In genomic region chr16:70659953-70660671, GRCh38 we compare ENCODE assay signal across 20 cellular contexts.
"Had no signal": no experiment of that assay in that cellular context is flagged by ENCODE, and none has a peak within 500 bp of the region (broad histone marks: within the 10 kb centered on the region; RNA-seq: fewer than 3 reads in every experiment).

No MANE protein-coding gene starts in this region.

- H3K4me3 Mint-ChIP-seq: activated CD4-positive, alpha-beta T cell treated with anti-CD3 and anti-CD28 coated beads, Interleukin-2, amount 10 ng/mL, durations not matched to agents 24 days and 14 days; activated T-cell treated with anti-CD3 and anti-CD28 coated beads, Interleukin-2, amount 50 U/mL, for 72 hours; dendritic cell treated with granulocyte-macrophage colony-stimulating factor and Interleukin-4, amounts not matched to agents 40 ng/mL and 50 ng/mL, for 4 days; nephron progenitor cell; T-helper 1 cell treated with Interleukin-12 subunit alpha and Interleukin-12 subunit beta and Interleukin-4 antibody, amounts not matched to agents 30 μg/mL and 1 μg/mL, for 36 hours had no signal

- H3K27me3 ChIP-seq: adrenal gland, testis had no signal

- H3K9me3 Mint-ChIP-seq: activated CD4-positive, alpha-beta T cell treated with anti-CD3 and anti-CD28 coated beads, Interleukin-2, amount 10 ng/mL, durations not matched to agents 24 days and 14 days; activated T-cell treated with anti-CD3 and anti-CD28 coated beads, Interleukin-2, amount 50 U/mL, for 72 hours; dendritic cell treated with granulocyte-macrophage colony-stimulating factor and Interleukin-4, amounts not matched to agents 40 ng/mL and 50 ng/mL, for 4 days; nephron progenitor cell; T-helper 1 cell treated with Interleukin-12 subunit alpha and Interleukin-12 subunit beta and Interleukin-4 antibody, amounts not matched to agents 30 μg/mL and 1 μg/mL, for 36 hours had no signal

- H3K4me1 Mint-ChIP-seq: activated CD4-positive, alpha-beta T cell treated with anti-CD3 and anti-CD28 coated beads, Interleukin-2, amount 10 ng/mL, durations not matched to agents 24 days and 14 days had no signal

- ATAC-seq: activated T-cell treated with anti-CD3 and anti-CD28 coated beads, Interleukin-2, amount 50 U/mL, for 72 hours; left cardiac atrium; lower lobe of right lung had no signal

- H3K9me3 ChIP-seq: adrenal gland, lower lobe of right lung, psoas muscle, testis had no signal

- H3K4me3 ChIP-seq: adrenal gland, lower lobe of right lung, psoas muscle, skin epidermis, testis had no signal

- H3K27me3 Mint-ChIP-seq: activated CD4-positive, alpha-beta T cell treated with anti-CD3 and anti-CD28 coated beads, Interleukin-2, amount 10 ng/mL, durations not matched to agents 24 days and 14 days; dendritic cell treated with granulocyte-macrophage colony-stimulating factor and Interleukin-4, amounts not matched to agents 40 ng/mL and 50 ng/mL, for 4 days had no signal

- H3K27ac Mint-ChIP-seq: activated CD4-positive, alpha-beta T cell treated with anti-CD3 and anti-CD28 coated beads, Interleukin-2, amount 10 ng/mL, durations not matched to agents 24 days and 14 days; activated T-cell treated with anti-CD3 and anti-CD28 coated beads, Interleukin-2, amount 50 U/mL, for 72 hours; dendritic cell treated with granulocyte-macrophage colony-stimulating factor and Interleukin-4, amounts not matched to agents 40 ng/mL and 50 ng/mL, for 4 days; nephron progenitor cell; T-helper 1 cell treated with Interleukin-12 subunit alpha and Interleukin-12 subunit beta and Interleukin-4 antibody, amounts not matched to agents 30 μg/mL and 1 μg/mL, for 36 hours had no signal

- DNase-seq: activated CD4-positive, alpha-beta T cell treated with anti-CD3 and anti-CD28 coated beads, Interleukin-2, amount 10 ng/mL, durations not matched to agents 24 days and 14 days; activated CD8-positive, alpha-beta memory T cell treated with anti-CD3 and anti-CD28 coated beads, Interleukin-2, amount 50 U/mL, for 4 hours; activated effector memory CD4-positive, alpha-beta T cell treated with anti-CD3 and anti-CD28 coated beads, Interleukin-2, amount 50 U/mL, for 16 hours; activated naive CD4-positive, alpha-beta T cell treated with anti-CD3 and anti-CD28 coated beads, Interleukin-2, amount 50 U/mL, for 16 hours; activated T-cell treated with anti-CD3 and anti-CD28 coated beads, Interleukin-2, amount 50 U/mL, for 72 hours; foreskin melanocyte; glutamatergic neuron; hippocampal formation; left cardiac atrium; lower lobe of right lung; midbrain; nephron progenitor cell; occipital lobe; psoas muscle; stimulated activated CD4-positive, alpha-beta T cell treated with anti-CD3 and anti-CD28 coated beads, Interleukin-4, amount 100 ng/mL, for 1 hour; testis had no signal

- H3K4me1 ChIP-seq: adrenal gland, lower lobe of right lung, psoas muscle had no signal

- H3K27ac ChIP-seq: lower lobe of right lung, psoas muscle, skin epidermis, testis had no signal
